Comparison of ENCODE assay signal across 18 cellular contexts in the genomic region with DNA sequence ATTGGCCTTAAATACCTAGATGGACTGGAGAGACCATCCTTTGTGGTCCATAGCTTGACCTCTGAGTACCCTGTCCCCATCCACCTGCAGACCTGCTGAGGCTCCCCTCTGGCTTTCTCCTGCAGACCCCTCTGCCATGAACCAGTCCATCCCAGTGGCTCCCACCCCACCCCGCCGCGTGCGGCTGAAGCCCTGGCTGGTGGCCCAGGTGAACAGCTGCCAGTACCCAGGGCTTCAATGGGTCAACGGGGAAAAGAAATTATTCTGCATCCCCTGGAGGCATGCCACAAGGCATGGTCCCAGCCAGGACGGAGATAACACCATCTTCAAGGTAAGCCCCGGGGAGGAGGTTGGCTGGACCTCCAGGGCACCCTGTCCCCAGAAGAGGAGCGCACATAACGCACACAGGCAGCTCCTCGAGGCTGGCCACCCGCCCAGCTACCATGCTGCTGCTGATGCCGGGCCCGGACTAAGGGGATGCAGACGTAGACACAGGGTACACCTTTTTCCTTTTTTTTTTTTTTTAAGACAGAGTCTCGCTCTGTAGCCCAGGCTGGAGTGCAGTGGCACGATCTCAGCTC.
"Had no signal": no experiment of that assay in that cellular context is flagged by ENCODE, and none has a peak within 500 bp of the region (broad histone marks: within the 10 kb centered on the region; RNA-seq: fewer than 3 reads in every experiment).

No MANE protein-coding gene starts in this region.

- H3K9me3 ChIP-seq: esophagus squamous epithelium, lower lobe of right lung, neutrophil, transverse colon had no signal

- H3K4me3 Mint-ChIP-seq: activated naive CD8-positive, alpha-beta T cell; activated T-cell treated with anti-CD3 and anti-CD28 coated beads, Interleukin-2, amount 50 U/mL, for 4 hours had no signal

- H3K36me3 ChIP-seq: brain microvascular endothelial cell, transverse colon had no signal

- DNase-seq: activated CD4-positive, alpha-beta T cell treated with anti-CD3 and anti-CD28 coated beads for 48 hours; activated gamma-delta T cell; activated T-cell treated with anti-CD3 and anti-CD28 coated beads, Interleukin-2, amount 50 U/mL, for 4 hours; amygdala; brain microvascular endothelial cell; esophagus squamous epithelium; foreskin fibroblast; glutamatergic neuron; immature natural killer cell; left cardiac atrium; lower lobe of right lung; midbrain; naive B cell; small intestine; transverse colon had no signal

- H3K4me3 ChIP-seq: transverse colon had no signal

- H3K27ac ChIP-seq: brain microvascular endothelial cell had no signal

- H3K27ac Mint-ChIP-seq: activated naive CD8-positive, alpha-beta T cell had no signal

- H3K27me3 Mint-ChIP-seq: naive B cell had no signal

- ATAC-seq: activated T-cell treated with anti-CD3 and anti-CD28 coated beads, Interleukin-2, amount 50 U/mL, for 4 hours; left cardiac atrium; lower lobe of right lung; right cardiac atrium had no signal

- H3K27me3 ChIP-seq: neutrophil had no signal

- H3K9me3 Mint-ChIP-seq: activated T-cell treated with anti-CD3 and anti-CD28 coated beads, Interleukin-2, amount 50 U/mL, for 4 hours; immature natural killer cell; naive B cell had no signal
